22 cellular contexts compared by ENCODE assay signal in genomic region chr2:224885295-224885694, GRCh38.
DNase-seq lines count a peak whose midpoint lies in the region; ATAC-seq, FAIRE-seq and TF ChIP-seq lines count a peak whose summit lies in the region.
"Had no signal": no experiment of that assay in that cellular context is flagged by ENCODE, and none has a peak within 500 bp of the region (broad histone marks: within the 10 kb centered on the region; RNA-seq: fewer than 3 reads in every experiment).

No MANE protein-coding gene starts in this region.

- H3K4me2 ChIP-seq in OCI-LY3 (ENCODE audit: low read length) (peak overlapping the region; percentile 78), GM12878 (ENCODE audit: control insufficient read depth, insufficient read depth) (no peak overlapping the region)
- H3K4me2 ChIP-seq: KMS-11, neural progenitor cell had no signal

- SMC1A ChIA-PET in GM12878 (lab: Charles Lee; ENCODE audit: uncharacterized antibody, unreplicated experiment): interaction anchor here (0.6 to 3.5 kb wide), 8 partner anchors 9 to 116 kb away, joined by 3 to 24 read pairs (median 4); no protein-coding TSS in a partner anchor

- H3K79me2 ChIP-seq in OCI-LY3 (ENCODE audit: low read length) (no peaks in the 10 kb centered on the region; the same call in 1 of the 2 replicates), GM12878 (ENCODE audit: control insufficient read depth, insufficient read depth, low read length) (peaks cover under 1% of the 10 kb centered on the region)

- H3K27ac ChIP-seq in OCI-LY3 (ENCODE audit: low read length) (peak overlapping the region; percentile 74; the same call in 1 of the 2 replicates), GM12878 (ENCODE audit: control insufficient read depth, insufficient read depth) (no peak overlapping the region; the same call in 1 of the 2 replicates)
- H3K27ac ChIP-seq: KMS-11, neural progenitor cell had no signal

- BruUV-seq in GM12878 (replicated peaks; lab: Mats Ljungman, UMichigan): TSS peak; percentile 18

- H3K9ac ChIP-seq in OCI-LY3 (ENCODE audit: low read length): no peak overlapping the region
- H3K9ac ChIP-seq in GM12878 (ENCODE audit: control insufficient read depth, insufficient read depth, low read length): no peak overlapping the region
- H3K9ac ChIP-seq: KMS-11, neural progenitor cell had no signal

- no peak for TF ChIP-seq RAD21 in GM12878 (IDR thresholded peaks at IDR 0.05; ENCODE audit: insufficient read depth, low read depth, low read length)

- H3K4me1 Mint-ChIP-seq in activated naive CD4-positive, alpha-beta T cell treated with anti-CD3 and anti-CD28 coated beads, Interleukin-2, amount 10 ng/mL, durations not matched to agents 7 days and 5 days: peaks cover 56% of the 10 kb centered on the region
- H3K4me1 Mint-ChIP-seq in stimulated activated effector memory CD8-positive, alpha-beta T cell treated with anti-CD3 and anti-CD28 coated beads, Interleukin-12 subunit alpha, Interleukin-12 subunit beta, amount 100 ng/mL, for 72 hours: peaks cover 45% of the 10 kb centered on the region
- H3K4me1 Mint-ChIP-seq: neural progenitor cell had no signal

- no peaks in the 10 kb centered on the region for H3K9me3 Mint-ChIP-seq in activated naive CD4-positive, alpha-beta T cell treated with anti-CD3 and anti-CD28 coated beads, Interleukin-2, amount 10 ng/mL, durations not matched to agents 7 days and 5 days
- H3K9me3 Mint-ChIP-seq in stimulated activated effector memory CD8-positive, alpha-beta T cell treated with anti-CD3 and anti-CD28 coated beads, Interleukin-12 subunit alpha, Interleukin-12 subunit beta, amount 100 ng/mL, for 72 hours: no peaks in the 10 kb centered on the region
- H3K9me3 Mint-ChIP-seq: activated CD4-positive, alpha-beta memory T cell treated with anti-CD3 and anti-CD28 coated beads for 36 hours; activated T-cell treated with anti-CD3 and anti-CD28 coated beads, Interleukin-2, amount 50 U/mL, for 4 hours; effector memory CD8-positive, alpha-beta T cell; neural progenitor cell had no signal

- no peak for TF ChIP-seq POLR2A in GM12878 (IDR thresholded peaks at IDR 0.05; ENCODE audit: low read depth, low read length)

- H3K27me3 ChIP-seq in OCI-LY3 (ENCODE audit: low read depth, low read length) (no peaks in the 10 kb centered on the region), GM12878 (replicated peaks in 1 of 2; ENCODE audit: control insufficient read depth in 2 of 2, insufficient read depth in 2 of 2, low read length in 1 of 2) (no peaks in the 10 kb centered on the region)
- H3K27me3 ChIP-seq: esophagus squamous epithelium, neural progenitor cell, vagina had no signal

- H3K4me1 ChIP-seq in OCI-LY3 (ENCODE audit: low read length) (peaks cover 61% of the 10 kb centered on the region), GM12878 (ENCODE audit: control insufficient read depth, insufficient read depth, low read length) (peaks cover 6% of the 10 kb centered on the region; the same call in 1 of the 2 replicates)
- H3K4me1 ChIP-seq: neural progenitor cell had no signal

- H4K20me1 ChIP-seq in OCI-LY3 (ENCODE audit: insufficient read depth, low read length) (peaks cover 3% of the 10 kb centered on the region; the same call in 1 of the 2 replicates), GM12878 (ENCODE audit: control insufficient read depth, insufficient read depth) (no peaks in the 10 kb centered on the region)

- TF ChIP-seq CTCF in OCI-LY3 (IDR thresholded peaks at IDR 0.05; ENCODE audit: low read depth, low read length) (no peak), GM12878 (IDR thresholded peaks at IDR 0.05 in 2 of 3, conservative IDR thresholded peaks at IDR 0.05 in 1 of 3; ENCODE audit: control insufficient read depth in 2 of 3, extremely low read depth in 1 of 3, insufficient read depth in 1 of 3, low read depth in 3 of 3, low read length in 3 of 3) (no peak)

- RAD21 ChIA-PET in GM12878 (lab: Charles Lee; ENCODE audit: unreplicated experiment): interaction anchor here (2.0 kb wide), 1 partner anchor 117 kb away, joined by 7 read pairs; no protein-coding TSS in a partner anchor

- peaks cover 84% of the 10 kb centered on the region for H3K36me3 Mint-ChIP-seq in activated naive CD4-positive, alpha-beta T cell treated with anti-CD3 and anti-CD28 coated beads, Interleukin-2, amount 10 ng/mL, durations not matched to agents 7 days and 5 days
- peaks cover 93% of the 10 kb centered on the region for H3K36me3 Mint-ChIP-seq in stimulated activated effector memory CD8-positive, alpha-beta T cell treated with anti-CD3 and anti-CD28 coated beads, Interleukin-12 subunit alpha, Interleukin-12 subunit beta, amount 100 ng/mL, for 72 hours
- H3K36me3 Mint-ChIP-seq: neural progenitor cell had no signal

- intact Hi-C loops in GM12878 (cut with micrococcal nuclease; ENCODE audit: unreplicated experiment): loop anchor here (5.0 kb wide), 1 partner anchor 777 kb away; no protein-coding TSS in a partner anchor

- H2AFZ ChIP-seq in OCI-LY3 (ENCODE audit: low read depth, low read length): no peak overlapping the region
- H2AFZ ChIP-seq in GM12878 (ENCODE audit: control insufficient read depth, low read depth, low read length): no peak overlapping the region
- H2AFZ ChIP-seq: neural progenitor cell had no signal

- peaks cover 28% of the 10 kb centered on the region for H3K36me3 ChIP-seq in OCI-LY3 (replicated peaks; ENCODE audit: low read depth, low read length)
- peaks cover 5 to 11% of the 10 kb centered on the region in 2 experiments for H3K36me3 ChIP-seq in GM12878 (ENCODE audit: control insufficient read depth in 2 of 2, insufficient read depth in 2 of 2, low read length in 1 of 2)
- H3K36me3 ChIP-seq: esophagus squamous epithelium, neural progenitor cell, vagina had no signal

- H3K4me3 ChIP-seq in OCI-LY3 (ENCODE audit: low read length) (peak overlapping the region; percentile 57; the same call in 1 of the 2 replicates), GM12878 (no peak overlapping the region)
- H3K4me3 ChIP-seq: esophagus squamous epithelium, neural progenitor cell, vagina had no signal

- TF ChIP-seq EP300 in GM12878 (IDR thresholded peaks at IDR 0.05; ENCODE audit: borderline replicate concordance in 1 of 2, control insufficient read depth in 1 of 2, low read depth in 2 of 2, low read length in 2 of 2): no peak

- H3K4me3 Mint-ChIP-seq in activated naive CD4-positive, alpha-beta T cell treated with anti-CD3 and anti-CD28 coated beads, Interleukin-2, amount 10 ng/mL, durations not matched to agents 7 days and 5 days: no peak overlapping the region
- H3K4me3 Mint-ChIP-seq in stimulated activated effector memory CD8-positive, alpha-beta T cell treated with anti-CD3 and anti-CD28 coated beads, Interleukin-12 subunit alpha, Interleukin-12 subunit beta, amount 100 ng/mL, for 72 hours: no peak overlapping the region
- H3K4me3 Mint-ChIP-seq: activated CD4-positive, alpha-beta memory T cell treated with anti-CD3 and anti-CD28 coated beads for 36 hours; activated T-cell treated with anti-CD3 and anti-CD28 coated beads, Interleukin-2, amount 50 U/mL, for 4 hours; effector memory CD8-positive, alpha-beta T cell; neural progenitor cell had no signal

- no peak for ATAC-seq in GM12878
- no peak for ATAC-seq in stimulated activated effector memory CD8-positive, alpha-beta T cell treated with anti-CD3 and anti-CD28 coated beads, Interleukin-12 subunit alpha, Interleukin-12 subunit beta, amount 100 ng/mL, for 72 hours
- no peak for ATAC-seq in GM18502 (IDR thresholded peaks at IDR 0.05; ENCODE audit: poor library complexity, unreplicated experiment)
- ATAC-seq: left colon had no signal

- H3K9me3 ChIP-seq in OCI-LY3 (ENCODE audit: insufficient read depth, low read length): no peaks in the 10 kb centered on the region
- no peaks in the 10 kb centered on the region for H3K9me3 ChIP-seq in GM12878 (replicated peaks; ENCODE audit: control insufficient read depth, insufficient read depth, low read length)
- H3K9me3 ChIP-seq: esophagus squamous epithelium, vagina had no signal

- H3K27me3 Mint-ChIP-seq in activated naive CD4-positive, alpha-beta T cell treated with anti-CD3 and anti-CD28 coated beads, Interleukin-2, amount 10 ng/mL, durations not matched to agents 7 days and 5 days: no peaks in the 10 kb centered on the region
- H3K27me3 Mint-ChIP-seq: activated CD4-positive, alpha-beta memory T cell treated with anti-CD3 and anti-CD28 coated beads for 36 hours; effector memory CD8-positive, alpha-beta T cell had no signal

- DNase-seq in activated naive CD4-positive, alpha-beta T cell treated with anti-CD3 and anti-CD28 coated beads, Interleukin-2, amount 10 ng/mL, durations not matched to agents 7 days and 5 days: no peak
- DNase-seq in activated naive CD4-positive, alpha-beta T cell treated with Interleukin-2 at 50 U/mL for 16 hours: no peak
- DNase-seq in GM12878 (ENCODE audit: low read depth, low spot score): no peak
- no peak for DNase-seq in stimulated activated effector memory CD8-positive, alpha-beta T cell treated with anti-CD3 and anti-CD28 coated beads, Interleukin-12 subunit alpha, Interleukin-12 subunit beta, amount 100 ng/mL, for 72 hours (ENCODE audit: low spot score in 2 of 2)
- DNase-seq in DMS153 treated with DMSO at 0.1 percent for 48 hours (lab: John Stamatoyannopoulos, UW; ENCODE audit: unreplicated experiment): no peak
- DNase-seq in germinal center (ENCODE audit: low spot score): no peak
- DNase-seq: activated T-cell treated with anti-CD3 and anti-CD28 coated beads, Interleukin-2, amount 50 U/mL, for 4 hours; central memory CD4-positive, alpha-beta T cell; effector memory CD8-positive, alpha-beta T cell; esophagus squamous epithelium; left colon; midbrain; NCI-H1048; NCI-H2081; RPMI8226; stimulated activated CD4-positive, alpha-beta T cell treated with anti-CD3 and anti-CD28 coated beads, Interleukin-4, amount 100 ng/mL, for 4 hours had no signal

- H3K27ac Mint-ChIP-seq in activated naive CD4-positive, alpha-beta T cell treated with anti-CD3 and anti-CD28 coated beads, Interleukin-2, amount 10 ng/mL, durations not matched to agents 7 days and 5 days: peak overlapping the region; percentile 19
- H3K27ac Mint-ChIP-seq in stimulated activated effector memory CD8-positive, alpha-beta T cell treated with anti-CD3 and anti-CD28 coated beads, Interleukin-12 subunit alpha, Interleukin-12 subunit beta, amount 100 ng/mL, for 72 hours: peak overlapping the region; percentile 67
- H3K27ac Mint-ChIP-seq: neural progenitor cell had no signal

- in situ Hi-C loops in GM12878 (cut with MboI): no loop called here

- CTCF ChIA-PET in activated naive CD4-positive, alpha-beta T cell treated with anti-CD3 and anti-CD28 coated beads, Interleukin-2, amount 10 ng/mL, durations not matched to agents 7 days and 5 days (lab: Charles Lee): interaction anchor here (1.4 kb wide), 1 partner anchor 117 kb away, joined by 5 read pairs; no protein-coding TSS in a partner anchor
- CTCF ChIA-PET in GM12878 (lab: Yijun Ruan, JAX): interaction anchor here (1.6 to 5.0 kb wide), 2 partner anchors 9 to 117 kb away, joined by 4 to 30 read pairs; no protein-coding TSS in a partner anchor

- no peak for FAIRE-seq in GM12878 (lab: Jason Lieb, UNC)

- POLR2A ChIA-PET in GM12878 (lab: Charles Lee): no interaction called here
